ENCODE assay signal across 17 cellular contexts in the genomic region with DNA sequence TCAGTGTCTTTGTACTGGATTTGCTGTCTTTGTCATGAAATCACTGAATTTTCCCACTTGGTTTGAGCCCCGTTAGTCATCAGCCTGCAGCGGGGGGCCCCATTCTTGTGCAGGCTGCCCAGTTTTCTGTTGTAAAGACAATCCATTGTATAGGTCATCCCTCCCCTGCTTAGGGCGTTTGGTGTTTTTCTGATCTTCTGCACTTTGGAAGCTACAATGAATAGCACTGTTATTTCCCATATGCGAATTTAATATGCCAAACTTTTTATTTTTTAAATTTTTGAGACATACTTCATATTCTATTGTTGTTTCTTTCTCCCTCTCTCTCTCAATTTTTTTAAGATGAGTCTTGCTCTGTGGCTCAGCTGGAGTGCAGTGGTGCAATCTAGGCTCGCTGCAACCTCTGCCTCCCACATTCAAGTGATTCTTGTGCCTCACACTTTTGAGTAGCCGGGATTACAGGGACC. TPM values are rescaled to one million over a fixed set of nuclear protein-coding genes. Genes with fewer than 3 reads are reported as not detected.
DNase-seq lines count a peak whose midpoint lies in the region; ATAC-seq, FAIRE-seq and TF ChIP-seq lines count a peak whose summit lies in the region.
"Had no signal": no experiment of that assay in that cellular context is flagged by ENCODE, and none has a peak within 500 bp of the region (broad histone marks: within the 10 kb centered on the region; RNA-seq: fewer than 3 reads in every experiment).

No MANE protein-coding gene starts in this region.

- peaks cover 4% of the 10 kb centered on the region for H3K36me3 Mint-ChIP-seq in nephron progenitor cell (ENCODE audit: low read depth)
- H3K36me3 Mint-ChIP-seq: CD4-positive, CD25-positive, alpha-beta regulatory T cell had no signal

- no peak overlapping the region for H3K4me3 ChIP-seq in choroid plexus epithelial cell (ENCODE audit: low read depth, low read length)
- H3K4me3 ChIP-seq: gastroesophageal sphincter, tibial artery had no signal

- H3K27me3 Mint-ChIP-seq in nephron progenitor cell (ENCODE audit: low read depth, poor library complexity) = peaks cover 3% of the 10 kb centered on the region
- H3K27me3 Mint-ChIP-seq: CD4-positive, CD25-positive, alpha-beta regulatory T cell; central memory CD8-positive, alpha-beta T cell had no signal

- H3K4me3 Mint-ChIP-seq in nephron progenitor cell = no peak overlapping the region
- H3K4me3 Mint-ChIP-seq: CD4-positive, CD25-positive, alpha-beta regulatory T cell; central memory CD8-positive, alpha-beta T cell had no signal

- no peaks in the 10 kb centered on the region for H3K9me3 Mint-ChIP-seq in nephron progenitor cell
- H3K9me3 Mint-ChIP-seq: activated T-helper 2 cell treated with anti-CD3 and anti-CD28 coated beads, Interferon-gamma antibody, Interleukin-2, Interleukin-4, amounts not matched to agents 10 μg/mL and 5 μg/mL and 100 μg/mL, durations not matched to agents 14 hours and 24 hours and 36 hours; central memory CD8-positive, alpha-beta T cell had no signal

- DNase-seq in AG20443 (ENCODE audit: low spot score) (peak; percentile 71), HT1080 (ENCODE audit: low read depth) (peak; percentile 29), choroid plexus epithelial cell (ENCODE audit: low read depth) (peak; percentile 85), nephron progenitor cell (no peak), ACHN (no peak), GM12891 (ENCODE audit: insufficient read length, low spot score) (no peak), NCI-H2196 (lab: John Stamatoyannopoulos, UW; ENCODE audit: unreplicated experiment) (no peak)
- DNase-seq: activated CD4-positive, alpha-beta T cell treated with anti-CD3 and anti-CD28 coated beads for 48 hours; CD4-positive, CD25-positive, alpha-beta regulatory T cell; NCI-H1694; NK-92 treated with Interleukin-12 subunit alpha and Interleukin-12 subunit beta, amount 100 ng/mL, for 24 hours; tibial artery had no signal

- no peak for ATAC-seq in GM19452 (IDR thresholded peaks at IDR 0.05; ENCODE audit: unreplicated experiment)
- ATAC-seq: gastroesophageal sphincter had no signal

- peak overlapping the region; percentile 60 for H3K27ac Mint-ChIP-seq in nephron progenitor cell
- H3K27ac Mint-ChIP-seq: activated T-helper 2 cell treated with anti-CD3 and anti-CD28 coated beads, Interferon-gamma antibody, Interleukin-2, Interleukin-4, amounts not matched to agents 10 μg/mL and 5 μg/mL and 100 μg/mL, durations not matched to agents 14 hours and 24 hours and 36 hours; CD4-positive, CD25-positive, alpha-beta regulatory T cell had no signal

- peaks cover 35% of the 10 kb centered on the region for H3K4me1 Mint-ChIP-seq in nephron progenitor cell
- H3K4me1 Mint-ChIP-seq: central memory CD8-positive, alpha-beta T cell had no signal

- no peak for FAIRE-seq in GM12891 (lab: Jason Lieb, UNC)

- in situ Hi-C loops in ACHN (cut with HindIII; ENCODE audit: low pct_ligation_motif_present, low pct_unique_long_range_greater_than_20kb, low sequenced_read_pairs) = no loop called here

- TF ChIP-seq CTCF in choroid plexus epithelial cell (conservative IDR thresholded peaks at IDR 0.05; ENCODE audit: low read depth, low read length) (no peak), nephron progenitor cell (IDR thresholded peaks at IDR 0.05) (no peak)

- no peak for TF ChIP-seq POLR2A in GM12891 (IDR thresholded peaks at IDR 0.05; ENCODE audit: low read depth, low read length)

TF ChIP-seq in GM12891, 5 proteins besides CTCF, POLR2A, EP300 and RAD21:
- TF ChIP-seq PAX5 (IDR thresholded peaks at IDR 0.05; ENCODE audit: insufficient read depth, low read length, severe bottlenecking) (no peak), POU2F2 (IDR thresholded peaks at IDR 0.05; ENCODE audit: low read depth, low read length) (no peak), TAF1 (IDR thresholded peaks at IDR 0.05; ENCODE audit: low read depth, low read length) (no peak), SPI1 (IDR thresholded peaks at IDR 0.05; ENCODE audit: low read depth, low read length) (no peak), POLR2AphosphoS5 (IDR thresholded peaks at IDR 0.05; ENCODE audit: low read depth, low read length) (no peak)
TF ChIP-seq in GM12891: peak in this region for 0.

RNA-seq across cellular contexts. Expression of gene SLC27A1, which starts 9.0 kb away (rescaled TPM):
- 8.9 and 9.1 TPM in 2 replicates for total RNA-seq in HT1080 (2014; rRNA removed; shearing (Covaris generic))
- polyA plus RNA-seq in HT1080 (2015; cell fraction: cytosol; rRNA removed) = 10.9 and 12.3 TPM in 2 replicates
- polyA plus RNA-seq in HT1080 (2015; cell fraction: nucleus; rRNA removed) = 27.3 and 29.3 TPM in 2 replicates
- polyA plus RNA-seq in GM12891 (2012; ENCODE audit: low read depth, missing spikeins) = 1.6 TPM

RNA-seq across cellular contexts. Expression of gene NXNL1, which starts 18.6 kb away (rescaled TPM):
- not detected in 2 replicates for total RNA-seq in HT1080 (2014; rRNA removed; shearing (Covaris generic))
- polyA plus RNA-seq in HT1080 (2015; cell fraction: cytosol; rRNA removed) = not detected in 2 replicates
- polyA plus RNA-seq in HT1080 (2015; cell fraction: nucleus; rRNA removed) = not detected in 2 replicates
- polyA plus RNA-seq in GM12891 (2012; ENCODE audit: low read depth, missing spikeins) = not detected
- total RNA-seq: activated T-helper 2 cell treated with anti-CD3 and anti-CD28 coated beads, Interferon-gamma antibody, Interleukin-2, Interleukin-4, amounts not matched to agents 10 μg/mL and 5 μg/mL and 100 μg/mL, durations not matched to agents 14 hours and 24 hours and 36 hours; CD4-positive, CD25-positive, alpha-beta regulatory T cell; gastroesophageal sphincter; lower leg skin had no signal
- polyA plus RNA-seq: CD4-positive, CD25-positive, alpha-beta regulatory T cell had no signal

RNA-seq across cellular contexts. Expression of gene TMEM221, which starts 30.9 kb away (rescaled TPM):
- not detected in 2 replicates for total RNA-seq in HT1080 (2014; rRNA removed; shearing (Covaris generic))
- polyA plus RNA-seq in HT1080 (2015; cell fraction: cytosol; rRNA removed) = not detected in 2 replicates
- polyA plus RNA-seq in HT1080 (2015; cell fraction: nucleus; rRNA removed) = not detected in 2 replicates
- 0.05 TPM for polyA plus RNA-seq in GM12891 (2012; ENCODE audit: low read depth, missing spikeins)
- total RNA-seq: activated T-helper 2 cell treated with anti-CD3 and anti-CD28 coated beads, Interferon-gamma antibody, Interleukin-2, Interleukin-4, amounts not matched to agents 10 μg/mL and 5 μg/mL and 100 μg/mL, durations not matched to agents 14 hours and 24 hours and 36 hours; CD4-positive, CD25-positive, alpha-beta regulatory T cell had no signal

RNA-seq across cellular contexts. Expression of gene PGLS, which starts 32.1 kb away (rescaled TPM):
- 61.6 and 75.0 TPM in 2 replicates for total RNA-seq in HT1080 (2014; rRNA removed; shearing (Covaris generic))
- polyA plus RNA-seq in HT1080 (2015; cell fraction: cytosol; rRNA removed) = 103 and 128 TPM in 2 replicates
- polyA plus RNA-seq in HT1080 (2015; cell fraction: nucleus; rRNA removed) = 55.3 and 55.6 TPM in 2 replicates
- polyA plus RNA-seq in GM12891 (2012; ENCODE audit: low read depth, missing spikeins) = 80.9 TPM

RNA-seq across cellular contexts. Expression of gene MVB12A, which starts 59.5 kb away (rescaled TPM):
- total RNA-seq in HT1080 (2014; rRNA removed; shearing (Covaris generic)) = 72.1 and 78.0 TPM in 2 replicates
- polyA plus RNA-seq in HT1080 (2015; cell fraction: cytosol; rRNA removed) = 75.4 and 120 TPM in 2 replicates
- 60.7 and 80.9 TPM in 2 replicates for polyA plus RNA-seq in HT1080 (2015; cell fraction: nucleus; rRNA removed)
- polyA plus RNA-seq in GM12891 (2012; ENCODE audit: low read depth, missing spikeins) = 23.3 TPM

Comparison
In these comparisons a context has a peak if more than half of its experiments do, and no peak if none do; other contexts are left out.
1. DNase-seq: peak in AG20443 (single experiment), HT1080 (single experiment) and choroid plexus epithelial cell (single experiment); none in nephron progenitor cell (single experiment), ACHN (single experiment), GM12891 (single experiment) and NCI-H2196 (single experiment).